ENCODE assay signal across 23 cellular contexts in genomic region chr4:20416800-20417199, GRCh38.
DNase-seq lines count a peak whose midpoint lies in the region; ATAC-seq and TF ChIP-seq lines count a peak whose summit lies in the region.
"Had no signal": no experiment of that assay in that cellular context is flagged by ENCODE, and none has a peak within 500 bp of the region (broad histone marks: within the 10 kb centered on the region; RNA-seq: fewer than 3 reads in every experiment).

No MANE protein-coding gene starts in this region.

- DNase-seq in AG09319 (ENCODE audit: extremely low read depth, low read depth) (peak; percentile 71), NCI-H69 (lab: John Stamatoyannopoulos, UW) (peak; percentile 82), adipocyte (ENCODE audit: low read depth) (peak; percentile 46), kidney tubule cell (ENCODE audit: low spot score) (peak; percentile 61), uterus (no peak), substantia nigra (lab: John Stamatoyannopoulos, UW) (no peak), T-helper 9 cell (no peak)
- DNase-seq: DMS79 treated with DMSO at 0.1 percent for 48 hours, GM23248, H9, NCI-H1092, NCI-H1436, NCI-H1930, NCI-H226, NCI-H510A treated with DMSO at 0.1 percent for 48 hours, NCI-H774, Peyer's patch, SJCRH30 had no signal

- H3K4me3 ChIP-seq in adipocyte (ENCODE audit: low read length): no peak overlapping the region
- H3K4me3 ChIP-seq in uterus: no peak overlapping the region
- H3K4me3 ChIP-seq: GM12878, GM23248, K562, Peyer's patch, SJCRH30 had no signal

- H3K4me1 ChIP-seq in adipocyte (ENCODE audit: control insufficient read depth, insufficient read depth, low read length) (no peaks in the 10 kb centered on the region), uterus (no peaks in the 10 kb centered on the region)
- H3K4me1 ChIP-seq: SJCRH30 had no signal

- no peak for TF ChIP-seq POLR2A in uterus (IDR thresholded peaks at IDR 0.05)

- no peak overlapping the region for H3K9ac ChIP-seq in adipocyte (ENCODE audit: low read length)
- H3K9ac ChIP-seq: GM23248 had no signal

- H3K27ac ChIP-seq in uterus (no peak overlapping the region), substantia nigra (ENCODE audit: low read depth, low read length, poor library complexity, severe bottlenecking) (no peak overlapping the region)
- H3K27ac ChIP-seq: GM23248, HL-60, Peyer's patch, SJCRH30 had no signal

- no peak for ATAC-seq in GM19035 (IDR thresholded peaks at IDR 0.05; ENCODE audit: unreplicated experiment)
- ATAC-seq: GM12878, HepG2, K562 had no signal

- H3K27me3 ChIP-seq in adipocyte (replicated peaks; ENCODE audit: control insufficient read depth, insufficient read depth, low read length): no peaks in the 10 kb centered on the region
- H3K27me3 ChIP-seq in uterus: no peaks in the 10 kb centered on the region
- H3K27me3 ChIP-seq: Peyer's patch had no signal

- no peaks in the 10 kb centered on the region for H3K36me3 ChIP-seq in adipocyte (ENCODE audit: control insufficient read depth, insufficient read depth, low read length, severe bottlenecking)
- H3K36me3 ChIP-seq in uterus: no peaks in the 10 kb centered on the region
- H3K36me3 ChIP-seq: Peyer's patch, SJCRH30 had no signal

- intact Hi-C loops in uterus (cut with DNase I; ENCODE audit: low total_unique reads): no loop called here

- TF ChIP-seq CTCF in AG09319 (IDR thresholded peaks at IDR 0.05; ENCODE audit: low read depth, low read length) (no peak), uterus (IDR thresholded peaks at IDR 0.05) (no peak)

- H3K9me3 ChIP-seq in adipocyte (ENCODE audit: control insufficient read depth, low read length): no peaks in the 10 kb centered on the region
- H3K9me3 ChIP-seq in uterus: no peaks in the 10 kb centered on the region
- H3K9me3 ChIP-seq: Peyer's patch, SJCRH30 had no signal

Comparison
In these comparisons a context has a peak if more than half of its experiments do, and no peak if none do; other contexts are left out.
1. DNase-seq: peak in AG09319 (single experiment), NCI-H69 (single experiment), adipocyte (single experiment) and kidney tubule cell (single experiment); none in uterus (0 of 2), substantia nigra (0 of 49) and T-helper 9 cell (single experiment).